ENCODE assay signal across 8 cellular contexts in the genomic region with DNA sequence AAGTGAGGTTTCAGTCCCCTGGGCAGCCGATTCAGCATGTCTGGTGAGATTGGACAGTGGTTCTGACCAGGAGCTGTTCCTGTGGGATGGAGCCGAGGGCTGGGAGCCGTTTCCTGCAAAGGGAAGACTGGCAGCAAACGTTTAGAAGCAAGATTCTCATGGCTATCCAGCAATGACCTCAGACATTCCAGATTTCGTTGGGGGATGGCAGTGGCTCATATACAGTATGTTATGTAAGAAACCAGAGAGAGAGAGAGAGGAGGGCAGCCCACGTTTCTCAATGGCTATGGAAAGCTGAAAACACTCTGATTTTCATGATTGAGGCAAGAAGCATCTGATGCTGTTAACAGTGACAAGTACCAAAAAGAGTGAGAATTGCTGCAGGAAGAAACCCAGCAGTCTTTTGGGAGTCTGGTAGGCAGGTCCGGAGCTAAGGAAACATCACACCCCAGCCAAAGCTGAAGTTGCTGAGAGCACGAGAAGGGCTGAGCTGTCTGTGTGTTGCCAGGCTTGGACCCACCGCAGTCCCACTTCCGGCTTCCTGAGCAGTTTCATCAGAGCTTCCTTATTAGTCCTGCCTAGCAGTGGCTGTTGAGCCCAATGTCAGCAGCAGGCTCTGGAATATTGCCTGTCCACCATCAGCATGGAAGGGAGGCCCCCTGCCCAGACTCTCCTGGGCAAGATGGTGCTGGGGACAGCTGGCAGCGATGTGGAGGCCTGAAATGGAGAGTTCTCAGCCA. TPM values are rescaled to one million over a fixed set of nuclear protein-coding genes. Genes with fewer than 3 reads are reported as not detected.
A peak's percentile ranks its signal among the peaks of the same experiment; 100 is the strongest.
DNase-seq lines count a peak whose midpoint lies in the region; ATAC-seq and TF ChIP-seq lines count a peak whose summit lies in the region.

No MANE protein-coding gene starts in this region.

- no peak for TF ChIP-seq CTCF in hepatocyte (IDR thresholded peaks at IDR 0.05; ENCODE audit: poor library complexity)

- ATAC-seq in activated T-cell treated with anti-CD3 and anti-CD28 coated beads, Interleukin-2, amount 50 U/mL, for 4 hours, result peak; percentile 50 to 58
- ATAC-seq in stimulated activated memory B cell treated with anti-CD40 and anti-IgM and Interleukin-4, amounts not matched to agents 10 μg/mL and 1 μg/mL and 100 μg/mL, for 72 hours, result no peak
- ATAC-seq in HG02973 (IDR thresholded peaks at IDR 0.05; ENCODE audit: unreplicated experiment) (no peak), GM18517 (IDR thresholded peaks at IDR 0.05; ENCODE audit: unreplicated experiment) (no peak)

- H3K36me3 Mint-ChIP-seq in activated T-cell treated with anti-CD3 and anti-CD28 coated beads, Interleukin-2, amount 50 U/mL, for 4 hours (ENCODE audit: insufficient read depth), result no peaks in the 10 kb centered on the region
- H3K36me3 Mint-ChIP-seq in stimulated activated memory B cell treated with anti-CD40 and anti-IgM and Interleukin-4, amounts not matched to agents 10 μg/mL and 1 μg/mL and 100 μg/mL, for 72 hours, result no peaks in the 10 kb centered on the region

- no peaks in the 10 kb centered on the region for H3K9me3 ChIP-seq in adipocyte (ENCODE audit: control insufficient read depth, low read length)
- no peaks in the 10 kb centered on the region for H3K9me3 ChIP-seq in hepatocyte (ENCODE audit: low read depth)
- H3K9me3 ChIP-seq in subcutaneous abdominal adipose tissue (ENCODE audit: control insufficient read depth in 5 of 5, low read length in 5 of 5), result no peaks in the 10 kb centered on the region

- H3K27ac Mint-ChIP-seq in stimulated activated memory B cell treated with anti-CD40 and anti-IgM and Interleukin-4, amounts not matched to agents 10 μg/mL and 1 μg/mL and 100 μg/mL, for 72 hours, result no peak overlapping the region

- H3K9me3 Mint-ChIP-seq in activated T-cell treated with anti-CD3 and anti-CD28 coated beads, Interleukin-2, amount 50 U/mL, for 4 hours, result no peaks in the 10 kb centered on the region
- no peaks in the 10 kb centered on the region for H3K9me3 Mint-ChIP-seq in stimulated activated memory B cell treated with anti-CD40 and anti-IgM and Interleukin-4, amounts not matched to agents 10 μg/mL and 1 μg/mL and 100 μg/mL, for 72 hours

- H3K27me3 Mint-ChIP-seq in activated T-cell treated with anti-CD3 and anti-CD28 coated beads, Interleukin-2, amount 50 U/mL, for 4 hours (ENCODE audit: low read depth), result peaks cover 9% of the 10 kb centered on the region
- peaks cover 31% of the 10 kb centered on the region for H3K27me3 Mint-ChIP-seq in stimulated activated memory B cell treated with anti-CD40 and anti-IgM and Interleukin-4, amounts not matched to agents 10 μg/mL and 1 μg/mL and 100 μg/mL, for 72 hours

- H3K9ac ChIP-seq in adipocyte (ENCODE audit: low read length) (peak overlapping the region; percentile 25), subcutaneous abdominal adipose tissue (ENCODE audit: low read length in 5 of 5) (peak overlapping the region in 1 of 5 donors; percentile 6)

- H2AFZ ChIP-seq in hepatocyte, result no peak overlapping the region

- no peaks in the 10 kb centered on the region for H3K79me2 ChIP-seq in hepatocyte

- DNase-seq in activated T-cell treated with anti-CD3 and anti-CD28 coated beads, Interleukin-2, amount 50 U/mL, for 4 hours, result no peak
- no peak for DNase-seq in activated T-cell treated with anti-CD3 and anti-CD28 coated beads for 4 hours
- DNase-seq in adipocyte (ENCODE audit: low read depth), result peak; percentile 35
- DNase-seq in hepatocyte (ENCODE audit: low spot score), result peak; percentile 53

- H3K4me1 ChIP-seq in adipocyte (ENCODE audit: control insufficient read depth, insufficient read depth, low read length) (peaks cover 16% of the 10 kb centered on the region), hepatocyte (ENCODE audit: insufficient read depth) (peaks cover 9% of the 10 kb centered on the region), subcutaneous abdominal adipose tissue (ENCODE audit: control insufficient read depth in 5 of 5, insufficient read depth in 5 of 5, low read length in 5 of 5) (peaks cover 0 to 22% (median 13%) of the 10 kb centered on the region in 5 donors)

- H3K4me3 Mint-ChIP-seq in activated T-cell treated with anti-CD3 and anti-CD28 coated beads, Interleukin-2, amount 50 U/mL, for 4 hours, result no peak overlapping the region
- no peak overlapping the region for H3K4me3 Mint-ChIP-seq in stimulated activated memory B cell treated with anti-CD40 and anti-IgM and Interleukin-4, amounts not matched to agents 10 μg/mL and 1 μg/mL and 100 μg/mL, for 72 hours

- WGBS in hepatocyte (ENCODE audit: low lambda C conversion rate, missing lambda C conversion rate), result 46% methylated on average over 11 of the region's 11 CpGs

- H3K4me3 ChIP-seq in adipocyte (ENCODE audit: low read length), result peak overlapping the region; percentile 69
- H3K4me3 ChIP-seq in hepatocyte, result no peak overlapping the region
- H3K4me3 ChIP-seq in subcutaneous abdominal adipose tissue (ENCODE audit: low read depth in 1 of 5, low read length in 5 of 5), result peak overlapping the region; percentile 3 to 53 (median 37)

- H3K36me3 ChIP-seq in adipocyte (ENCODE audit: control insufficient read depth, insufficient read depth, low read length, severe bottlenecking), result no peaks in the 10 kb centered on the region
- no peaks in the 10 kb centered on the region for H3K36me3 ChIP-seq in hepatocyte (replicated peaks; ENCODE audit: insufficient read depth, low read depth)
- no peaks in the 10 kb centered on the region for H3K36me3 ChIP-seq in subcutaneous abdominal adipose tissue (ENCODE audit: control insufficient read depth in 5 of 5, insufficient read depth in 5 of 5, low read length in 5 of 5)

- H4K20me1 ChIP-seq in hepatocyte (ENCODE audit: insufficient read depth, poor library complexity, severe bottlenecking), result no peaks in the 10 kb centered on the region

- peak overlapping the region; percentile 45 for H3K27ac ChIP-seq in hepatocyte
- H3K27ac ChIP-seq in subcutaneous abdominal adipose tissue (ENCODE audit: low read depth, low read length), result no peak overlapping the region

- H3K4me2 ChIP-seq in hepatocyte, result peak overlapping the region; percentile 36

- no peaks in the 10 kb centered on the region for H3K9me2 ChIP-seq in hepatocyte (replicated peaks; ENCODE audit: insufficient read depth)

- peaks cover 23% of the 10 kb centered on the region for H3K4me1 Mint-ChIP-seq in activated T-cell treated with anti-CD3 and anti-CD28 coated beads, Interleukin-2, amount 50 U/mL, for 4 hours (ENCODE audit: low read depth)
- H3K4me1 Mint-ChIP-seq in stimulated activated memory B cell treated with anti-CD40 and anti-IgM and Interleukin-4, amounts not matched to agents 10 μg/mL and 1 μg/mL and 100 μg/mL, for 72 hours, result peaks cover 14% of the 10 kb centered on the region

- H3K27me3 ChIP-seq in adipocyte (replicated peaks; ENCODE audit: control insufficient read depth, insufficient read depth, low read length), result no peaks in the 10 kb centered on the region
- no peaks in the 10 kb centered on the region for H3K27me3 ChIP-seq in hepatocyte
- H3K27me3 ChIP-seq in subcutaneous abdominal adipose tissue (ENCODE audit: control insufficient read depth in 5 of 5, insufficient read depth in 4 of 5, low read length in 5 of 5), result peaks cover 0 to 17% (median 10%) of the 10 kb centered on the region in 5 donors

RNA-seq across cellular contexts. Expression of a gene that starts 25.5 kb away (rescaled TPM):
- 10 to 100 TPM; 13.2 to 18.4 (median 17.6) TPM for total RNA-seq in activated T-cell treated with anti-CD3 and anti-CD28 coated beads, Interleukin-2, amount 50 U/mL, for 4 hours
- total RNA-seq in hepatocyte, result 61.9 and 62.4 TPM in 2 replicates
- polyA plus RNA-seq in hepatocyte, result 20.5 and 24.9 TPM in 2 replicates

Comparison
In these comparisons a context has a peak if more than half of its experiments do, and no peak if none do; other contexts are left out.
1. ATAC-seq: peak in activated T-cell treated with anti-CD3 and anti-CD28 coated beads, Interleukin-2, amount 50 U/mL, for 4 hours (2 of 2); none in stimulated activated memory B cell treated with anti-CD40 and anti-IgM and Interleukin-4, amounts not matched to agents 10 μg/mL and 1 μg/mL and 100 μg/mL, for 72 hours (single experiment), HG02973 (single experiment) and GM18517 (single experiment).
2. DNase-seq: peak in adipocyte (single experiment) and hepatocyte (single experiment); none in activated T-cell treated with anti-CD3 and anti-CD28 coated beads, Interleukin-2, amount 50 U/mL, for 4 hours (single experiment) and activated T-cell treated with anti-CD3 and anti-CD28 coated beads for 4 hours (single experiment).